In genomic region chr5:5055708-5056107, GRCh38 we compare ENCODE assay signal across 3 cellular contexts.
TF ChIP-seq lines count a peak whose summit lies in the region.

No MANE protein-coding gene starts in this region.

TF ChIP-seq in A549, 52 proteins besides CTCF, POLR2A, EP300 and RAD21:
- no peak for TF ChIP-seq FOXS1 (CRISPR knock-in tag; IDR thresholded peaks at IDR 0.05)
- TF ChIP-seq MAFK (IDR thresholded peaks at IDR 0.05; ENCODE audit: partially characterized antibody), result peak; percentile 86

TF ChIP-seq in IMR-90, 13 proteins besides CTCF, POLR2A, EP300 and RAD21:
- no peak for TF ChIP-seq FOS (IDR thresholded peaks at IDR 0.05; ENCODE audit: low read depth, low read length)
- no peak for TF ChIP-seq USF2 (IDR thresholded peaks at IDR 0.05; ENCODE audit: low read depth, low read length)
- no peak for TF ChIP-seq RCOR1 (IDR thresholded peaks at IDR 0.05; ENCODE audit: insufficient replicate concordance, low read length)
- TF ChIP-seq CEBPB (IDR thresholded peaks at IDR 0.05; ENCODE audit: low read depth, low read length), result no peak
- TF ChIP-seq MAFK (IDR thresholded peaks at IDR 0.05; ENCODE audit: low read depth, low read length), result peak; percentile 87
- no peak for TF ChIP-seq SMC3 (IDR thresholded peaks at IDR 0.05; ENCODE audit: low read depth, low read length)

TF ChIP-seq in H1, 55 proteins besides CTCF, POLR2A, EP300 and RAD21:
- TF ChIP-seq MAFK (IDR thresholded peaks at IDR 0.05; ENCODE audit: low read depth, low read length), result peak; percentile 54; the same call in 1 of the 2 replicates
- TF ChIP-seq SP2 (IDR thresholded peaks at IDR 0.05; ENCODE audit: low read length), result no peak
